In the genomic region with DNA sequence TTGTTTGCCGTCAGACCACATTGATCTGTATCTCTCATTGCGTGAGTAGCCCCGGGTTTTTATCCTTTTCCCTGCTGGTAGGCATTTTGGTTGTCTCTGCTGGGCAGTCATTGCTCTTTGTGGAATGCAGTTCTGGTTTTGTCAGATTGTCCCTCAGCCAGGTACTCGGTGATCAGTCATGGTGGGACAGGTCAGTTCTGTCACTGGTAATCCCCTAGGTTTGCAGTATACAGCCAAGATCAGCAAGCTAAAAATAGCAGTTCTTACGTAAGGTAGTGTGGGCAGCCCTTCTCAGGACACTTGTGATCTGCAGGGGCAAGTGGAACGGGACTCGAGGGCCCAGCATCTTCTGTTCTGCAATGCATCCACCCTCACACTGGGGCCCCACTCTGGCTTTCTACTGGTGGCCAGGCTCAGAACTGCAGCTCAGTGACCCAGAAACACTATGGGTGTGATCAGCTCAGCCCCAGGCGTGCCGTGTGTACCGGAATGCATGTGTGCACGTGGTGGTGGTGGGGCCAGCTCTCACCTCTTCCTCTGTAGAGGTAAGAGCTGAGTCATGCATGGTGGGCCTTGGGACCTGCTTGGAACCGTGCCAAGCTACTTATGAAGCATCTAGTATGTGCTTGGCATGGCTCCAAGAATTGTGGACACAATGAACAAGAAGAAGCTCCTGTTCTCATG, we compare ENCODE assay signal across 8 cellular contexts. TPM values are rescaled to one million over a fixed set of nuclear protein-coding genes. Genes with fewer than 3 reads are reported as not detected.
DNase-seq lines count a peak whose midpoint lies in the region; ATAC-seq and TF ChIP-seq lines count a peak whose summit lies in the region.

No MANE protein-coding gene starts in this region.

- no peak overlapping the region for H3K9ac ChIP-seq in Karpas-422 (ENCODE audit: low read length)

- H3K36me3 ChIP-seq in Karpas-422 (ENCODE audit: insufficient read depth, low read length) (no peaks in the 10 kb centered on the region), esophagus (ENCODE audit: control insufficient read depth in 2 of 2, insufficient read depth in 2 of 2, low read length in 1 of 2) (peaks cover 4 to 22% of the 10 kb centered on the region in 2 donors), gastrocnemius medialis (peaks cover 0 to 24% of the 10 kb centered on the region in 2 donors)

- peak; percentile 79 for TF ChIP-seq CTCF in GM12875 (IDR thresholded peaks at IDR 0.05; ENCODE audit: borderline replicate concordance, insufficient read depth, low read depth, low read length)
- peak; percentile 46 to 78 (median 52) for TF ChIP-seq CTCF in gastrocnemius medialis (IDR thresholded peaks at IDR 0.05 in 4 of 5, conservative IDR thresholded peaks at IDR 0.05 in 1 of 5)

- intact Hi-C loops in gastrocnemius medialis (cut with DNase I; ENCODE audit: low total_unique reads), result no loop called here

- H3K9me3 ChIP-seq in Karpas-422 (ENCODE audit: low read length), result no peaks in the 10 kb centered on the region
- H3K9me3 ChIP-seq in esophagus (ENCODE audit: control insufficient read depth in 2 of 2, insufficient read depth in 1 of 2, low read depth in 1 of 2, low read length in 1 of 2), result no peaks in the 10 kb centered on the region
- H3K9me3 ChIP-seq in gastrocnemius medialis, result no peaks in the 10 kb centered on the region

- TF ChIP-seq POLR2A in gastrocnemius medialis (IDR thresholded peaks at IDR 0.05), result peak; percentile 51 to 79

- H3K4me3 ChIP-seq in GM12875 (ENCODE audit: low read depth, low read length), result no peak overlapping the region
- H3K4me3 ChIP-seq in Karpas-422 (ENCODE audit: low read length), result no peak overlapping the region
- H3K4me3 ChIP-seq in esophagus (ENCODE audit: low read depth in 1 of 2, low read length in 2 of 2), result no peak overlapping the region
- peak overlapping the region in 3 of 4 donors; percentile 9 to 33 (median 29) for H3K4me3 ChIP-seq in gastrocnemius medialis

- H3K4me2 ChIP-seq in Karpas-422 (ENCODE audit: low read depth, low read length, poor library complexity, severe bottlenecking), result no peak overlapping the region

- H3K4me1 ChIP-seq in Karpas-422 (ENCODE audit: low read length) (peaks cover 9% of the 10 kb centered on the region), esophagus (ENCODE audit: control insufficient read depth in 2 of 2, insufficient read depth in 2 of 2, low read length in 1 of 2) (peaks cover 10 to 30% of the 10 kb centered on the region in 2 donors), gastrocnemius medialis (peaks cover 94 to 95% of the 10 kb centered on the region in 2 donors)

- peak; percentile 58 for ATAC-seq in GM21723 (IDR thresholded peaks at IDR 0.05; ENCODE audit: unreplicated experiment)
- ATAC-seq in gastrocnemius medialis, result peak; percentile 81 to 85

- no peak overlapping the region for H2AFZ ChIP-seq in Karpas-422 (ENCODE audit: low read length)

- in situ Hi-C loops in gastrocnemius medialis (cut with MboI; ENCODE audit: low sequenced_read_pairs in 4 of 4), result no loop called here

- peak; percentile 74 for DNase-seq in Karpas-422
- peak; percentile 72 to 85 for DNase-seq in activated CD8-positive, alpha-beta memory T cell treated with anti-CD3 and anti-CD28 coated beads for 4 hours (ENCODE audit: low read depth in 2 of 2)
- peak; percentile 86 to 92 for DNase-seq in gastrocnemius medialis
- DNase-seq in COR-L47 (lab: John Stamatoyannopoulos, UW), result no peak
- no peak for DNase-seq in EL

- H3K27me3 ChIP-seq in Karpas-422 (ENCODE audit: low read length) (no peaks in the 10 kb centered on the region), esophagus (ENCODE audit: control insufficient read depth in 1 of 2, insufficient read depth in 2 of 2, low read length in 2 of 2) (no peaks in the 10 kb centered on the region), gastrocnemius medialis (no peaks in the 10 kb centered on the region)

- WGBS in esophagus, 2 donors, result 47 to 57% methylated on average over 12 of the region's 12 CpGs

- no peaks in the 10 kb centered on the region for H3K9me2 ChIP-seq in Karpas-422 (replicated peaks; ENCODE audit: insufficient read depth, low read length)

- no peaks in the 10 kb centered on the region for H4K20me1 ChIP-seq in Karpas-422 (ENCODE audit: insufficient read depth, low read depth, low read length)

- H3K79me2 ChIP-seq in Karpas-422 (ENCODE audit: low read length), result no peaks in the 10 kb centered on the region

- no peak overlapping the region for H3K27ac ChIP-seq in Karpas-422 (ENCODE audit: low read length)
- peak overlapping the region; percentile 29 to 45 for H3K27ac ChIP-seq in esophagus (ENCODE audit: low read depth in 2 of 2, low read length in 1 of 2)
- H3K27ac ChIP-seq in gastrocnemius medialis, result peak overlapping the region; percentile 94 to 100 (median 98)

RNA-seq across cellular contexts. Expression of a gene that starts 6.3 kb away (rescaled TPM):
- total RNA-seq in Karpas-422 (2014; rRNA removed; shearing (Covaris generic); ENCODE audit: low replicate concordance), result 0.54 TPM in 1 of 2 replicates, not detected in the other
- polyA plus RNA-seq in esophagus, result 10 to 100 TPM; 15.1 to 33.6 TPM
- 100 to 1,000 TPM in 3 of 4 donors, 10 to 100 TPM in 1; 69.1 to 164 (median 135) TPM for total RNA-seq in gastrocnemius medialis

RNA-seq across cellular contexts. Expression of a gene that starts 43.5 kb away (rescaled TPM):
- 11.8 and 23.4 TPM in 2 replicates for total RNA-seq in Karpas-422 (2014; rRNA removed; shearing (Covaris generic); ENCODE audit: low replicate concordance)
- 1 to 10 TPM; 8.2 to 8.4 TPM for polyA plus RNA-seq in esophagus
- 100 to 1,000 TPM in 1 of 4 donors, 10 to 100 TPM in 3; 54.4 to 142 (median 69.8) TPM for total RNA-seq in gastrocnemius medialis

Comparison
In these comparisons a context has a peak if more than half of its experiments do, and no peak if none do; other contexts are left out.
1. H3K4me3 ChIP-seq: peak in gastrocnemius medialis (3 of 4); none in GM12875 (single experiment), Karpas-422 (single experiment) and esophagus (0 of 2).
2. DNase-seq: peak in Karpas-422 (single experiment), activated CD8-positive, alpha-beta memory T cell treated with anti-CD3 and anti-CD28 coated beads for 4 hours (2 of 2) and gastrocnemius medialis (2 of 2); none in COR-L47 (single experiment) and EL (single experiment).
3. RNA of a gene that starts 6.3 kb away (total RNA-seq): 69.1 to 164 TPM in gastrocnemius medialis; 0.54 TPM in Karpas-422; every median in the first group is over 10 times any median in the second.